Comparison of ENCODE assay signal across 16 cellular contexts in genomic region chr3:82743196-82743595, GRCh38.
DNase-seq lines count a peak whose midpoint lies in the region; ATAC-seq, FAIRE-seq and TF ChIP-seq lines count a peak whose summit lies in the region.
"Had no signal": no experiment of that assay in that cellular context is flagged by ENCODE, and none has a peak within 500 bp of the region (broad histone marks: within the 10 kb centered on the region; RNA-seq: fewer than 3 reads in every experiment).

No MANE protein-coding gene starts in this region.

- peak in 5 of 8 donors; percentile 55 to 81 (median 71) for ATAC-seq in heart right ventricle
- no peak for ATAC-seq in left ventricle myocardium superior
- ATAC-seq: HCT116 had no signal

- no peaks in the 10 kb centered on the region for H3K36me3 ChIP-seq in heart right ventricle
- no peaks in the 10 kb centered on the region for H3K36me3 ChIP-seq in left ventricle myocardium inferior
- H3K36me3 ChIP-seq in tibial artery = no peaks in the 10 kb centered on the region
- H3K36me3 ChIP-seq in suprapubic skin = no peaks in the 10 kb centered on the region
- H3K36me3 ChIP-seq: BLaER1 had no signal

- 68 to 69% methylated on average over 5 of the region's 5 CpGs for WGBS in heart right ventricle, 2 donors
- WGBS in suprapubic skin = 85% methylated on average over 4 of the region's 5 CpGs

- H3K27ac ChIP-seq in heart right ventricle (no peak overlapping the region), left ventricle myocardium inferior (replicated peaks) (no peak overlapping the region), tibial artery (no peak overlapping the region), suprapubic skin (no peak overlapping the region)
- H3K27ac ChIP-seq: BLaER1 had no signal

- TF ChIP-seq EP300 in suprapubic skin (IDR thresholded peaks at IDR 0.05) = no peak

- intact Hi-C loops in heart right ventricle (cut with DNase I) = no loop called here
- intact Hi-C loops in left ventricle myocardium inferior (cut with micrococcal nuclease) = no loop called here
- intact Hi-C loops in left ventricle myocardium superior (cut with micrococcal nuclease) = no loop called here
- intact Hi-C loops in tibial artery (cut with DNase I; ENCODE audit: low total_unique reads) = no loop called here

- peak in 1 of 2 donors; percentile 31 for DNase-seq in heart right ventricle
- no peak for DNase-seq in left ventricle myocardium inferior
- peak; percentile 3 for DNase-seq in NCI-H446 treated with DMSO at 0.1 percent for 48 hours (lab: John Stamatoyannopoulos, UW)
- peak; percentile 22 for DNase-seq in left ventricle myocardium superior
- no peak for DNase-seq in urothelium cell line (ENCODE audit: low spot score)
- DNase-seq in NCI-H524 treated with DMSO at 0.1 percent for 48 hours (lab: John Stamatoyannopoulos, UW) = no peak
- DNase-seq in tibial artery = no peak
- no peak for DNase-seq in suprapubic skin (ENCODE audit: low spot score in 2 of 2)
- DNase-seq: AML-193; Caco-2; CD8-positive, alpha-beta memory T cell; DND-41; GF-D8; IMR-90 had no signal

- H3K27me3 ChIP-seq in heart right ventricle (no peaks in the 10 kb centered on the region), left ventricle myocardium inferior (ENCODE audit: low read depth) (no peaks in the 10 kb centered on the region), tibial artery (no peaks in the 10 kb centered on the region), suprapubic skin (no peaks in the 10 kb centered on the region)
- H3K27me3 ChIP-seq: BLaER1 had no signal

- peak; percentile 52 for FAIRE-seq in urothelium cell line (lab: Jason Lieb, UNC)

- peaks cover 0 to 6% (median 0%) of the 10 kb centered on the region in 11 donors for H3K9me3 ChIP-seq in heart right ventricle
- H3K9me3 ChIP-seq in left ventricle myocardium inferior (replicated peaks) = no peaks in the 10 kb centered on the region
- no peaks in the 10 kb centered on the region for H3K9me3 ChIP-seq in tibial artery
- no peaks in the 10 kb centered on the region for H3K9me3 ChIP-seq in suprapubic skin
- H3K9me3 ChIP-seq: BLaER1, Caco-2 had no signal

- TF ChIP-seq CTCF in heart right ventricle (IDR thresholded peaks at IDR 0.05) (no peak), left ventricle myocardium inferior (IDR thresholded peaks at IDR 0.05; ENCODE audit: borderline replicate concordance) (no peak), tibial artery (IDR thresholded peaks at IDR 0.05) (no peak), suprapubic skin (IDR thresholded peaks at IDR 0.05) (no peak)

- no peak for TF ChIP-seq POLR2A in suprapubic skin (IDR thresholded peaks at IDR 0.05)

- H3K4me3 ChIP-seq in heart right ventricle (no peak overlapping the region), left ventricle myocardium inferior (no peak overlapping the region), tibial artery (no peak overlapping the region), suprapubic skin (no peak overlapping the region)
- H3K4me3 ChIP-seq: BLaER1 had no signal

- H3K4me1 ChIP-seq in heart right ventricle (no peaks in the 10 kb centered on the region), left ventricle myocardium inferior (no peaks in the 10 kb centered on the region), tibial artery (no peaks in the 10 kb centered on the region), suprapubic skin (no peaks in the 10 kb centered on the region)
- H3K4me1 ChIP-seq: BLaER1, Caco-2 had no signal

Comparison
In these comparisons a context has a peak if more than half of its experiments do, and no peak if none do; other contexts are left out.
1. DNase-seq: peak in NCI-H446 treated with DMSO at 0.1 percent for 48 hours (single experiment) and left ventricle myocardium superior (single experiment); none in left ventricle myocardium inferior (single experiment), urothelium cell line (single experiment), NCI-H524 treated with DMSO at 0.1 percent for 48 hours (single experiment), tibial artery (0 of 2) and suprapubic skin (0 of 2).